Comparison of ENCODE assay signal across 20 cellular contexts in genomic region chr2:214995409-214995808, GRCh38.
A peak's percentile ranks its signal among the peaks of the same experiment; 100 is the strongest.
DNase-seq lines count a peak whose midpoint lies in the region; ATAC-seq and FAIRE-seq lines count a peak whose summit lies in the region.
"Had no signal": no experiment of that assay in that cellular context is flagged by ENCODE, and none has a peak within 500 bp of the region (broad histone marks: within the 10 kb centered on the region; RNA-seq: fewer than 3 reads in every experiment).

No MANE protein-coding gene starts in this region.

- no peaks in the 10 kb centered on the region for H3K36me3 Mint-ChIP-seq in activated CD4-positive, alpha-beta memory T cell treated with anti-CD3 and anti-CD28 coated beads, Interleukin-2, amount 10 ng/mL, durations not matched to agents 7 days and 5 days (ENCODE audit: low read depth)

- no peaks in the 10 kb centered on the region for H3K9me3 Mint-ChIP-seq in activated CD4-positive, alpha-beta memory T cell treated with anti-CD3 and anti-CD28 coated beads, Interleukin-2, amount 10 ng/mL, durations not matched to agents 7 days and 5 days
- H3K9me3 Mint-ChIP-seq: CD4-positive, alpha-beta T cell had no signal

- H3K27ac Mint-ChIP-seq in activated CD4-positive, alpha-beta memory T cell treated with anti-CD3 and anti-CD28 coated beads, Interleukin-2, amount 10 ng/mL, durations not matched to agents 7 days and 5 days: no peak overlapping the region
- H3K27ac Mint-ChIP-seq: CD4-positive, alpha-beta T cell had no signal

- POLR2A ChIA-PET in activated CD4-positive, alpha-beta memory T cell treated with anti-CD3 and anti-CD28 coated beads, Interleukin-2, amount 10 ng/mL, durations not matched to agents 7 days and 5 days (lab: Charles Lee): no interaction called here

- peak; percentile 62 for FAIRE-seq in GM18507 (lab: Jason Lieb, UNC)
- FAIRE-seq: astrocyte had no signal

- peaks cover 2% of the 10 kb centered on the region for H3K27me3 Mint-ChIP-seq in activated CD4-positive, alpha-beta memory T cell treated with anti-CD3 and anti-CD28 coated beads, Interleukin-2, amount 10 ng/mL, durations not matched to agents 7 days and 5 days
- H3K27me3 Mint-ChIP-seq: CD4-positive, alpha-beta T cell had no signal

- CTCF ChIA-PET in activated CD4-positive, alpha-beta memory T cell treated with anti-CD3 and anti-CD28 coated beads, Interleukin-2, amount 10 ng/mL, durations not matched to agents 7 days and 5 days (lab: Charles Lee): no interaction called here

- peak; percentile 47 for ATAC-seq in GM19463 (IDR thresholded peaks at IDR 0.05; ENCODE audit: unreplicated experiment)
- peak; percentile 63 for ATAC-seq in HG02642 (IDR thresholded peaks at IDR 0.05; ENCODE audit: poor library complexity, unreplicated experiment)
- peak; percentile 59 for ATAC-seq in HG03432 (IDR thresholded peaks at IDR 0.05; ENCODE audit: unreplicated experiment)
- ATAC-seq: heart right ventricle, PC-3, sciatic nerve had no signal

- no peak overlapping the region for H3K4me3 Mint-ChIP-seq in activated CD4-positive, alpha-beta memory T cell treated with anti-CD3 and anti-CD28 coated beads, Interleukin-2, amount 10 ng/mL, durations not matched to agents 7 days and 5 days
- H3K4me3 Mint-ChIP-seq: CD4-positive, alpha-beta T cell had no signal

- H3K4me1 Mint-ChIP-seq in activated CD4-positive, alpha-beta memory T cell treated with anti-CD3 and anti-CD28 coated beads, Interleukin-2, amount 10 ng/mL, durations not matched to agents 7 days and 5 days: no peaks in the 10 kb centered on the region

- DNase-seq in GM18507 (ENCODE audit: extremely low spot score, insufficient read length, low read depth) (no peak), foreskin melanocyte (no peak), AG08396 (ENCODE audit: low spot score) (no peak), hepatic stellate cell (ENCODE audit: low spot score) (no peak)
- DNase-seq in activated CD4-positive, alpha-beta memory T cell treated with anti-CD3 and anti-CD28 coated beads, Interleukin-2, amount 10 ng/mL, durations not matched to agents 7 days and 5 days: no peak
- DNase-seq: activated gamma-delta T cell treated with Interleukin-2 at 50 U/mL for 16 hours; CD4-positive, alpha-beta T cell; colonic mucosa; heart right ventricle; NCI-H2029 treated with DMSO at 0.1 percent for 48 hours; NCI-H526; PC-3; SK-N-SH; stimulated activated CD4-positive, alpha-beta T cell treated with anti-CD3 and anti-CD28 coated beads, Interleukin-4, amount 100 ng/mL, for 1 hour; thyroid gland had no signal
